8 cellular contexts compared by ENCODE assay signal in the genomic region with DNA sequence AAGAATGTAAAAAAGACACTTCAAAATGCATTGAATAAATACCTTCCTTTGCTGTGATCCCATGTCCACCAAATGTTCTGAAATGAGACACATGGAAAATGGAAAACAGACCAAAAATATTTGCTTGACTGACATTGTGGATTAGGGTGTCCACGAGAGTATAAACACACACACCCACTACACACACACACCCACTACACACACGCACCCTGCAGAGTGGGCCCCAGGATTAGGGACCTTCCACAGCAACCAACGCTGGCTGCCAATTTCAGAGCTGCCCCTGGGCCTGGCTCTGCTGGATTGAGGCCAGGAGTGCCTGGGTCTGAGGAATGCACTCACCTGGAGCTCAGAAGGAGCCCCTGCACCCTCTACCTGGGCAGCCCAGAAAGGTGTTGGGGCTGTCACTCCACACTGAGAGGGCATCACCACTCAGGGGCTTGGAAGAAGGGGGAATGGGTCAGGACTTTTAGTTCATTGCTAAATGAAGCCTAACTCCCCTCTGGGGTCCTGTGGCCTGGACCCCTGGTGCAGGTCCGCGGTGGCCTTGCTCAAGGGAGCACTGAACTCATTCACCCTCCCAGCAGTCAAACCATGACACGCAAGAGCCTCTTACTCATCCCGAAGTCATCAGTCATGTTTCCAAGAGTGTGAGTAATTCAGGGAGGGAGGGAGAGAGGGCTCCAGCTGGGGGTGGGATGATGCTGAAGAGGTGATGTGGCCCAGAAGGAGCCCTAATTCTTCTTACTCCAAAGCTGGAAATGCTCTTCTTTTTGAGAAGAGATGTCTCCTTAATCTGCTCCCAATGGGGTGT. TPM values are rescaled to one million over a fixed set of nuclear protein-coding genes. Genes with fewer than 3 reads are reported as not detected.
DNase-seq lines count a peak whose midpoint lies in the region; ATAC-seq, FAIRE-seq and TF ChIP-seq lines count a peak whose summit lies in the region.

No MANE protein-coding gene starts in this region.

- no peak overlapping the region for H3K4me3 Mint-ChIP-seq in activated naive CD8-positive, alpha-beta T cell treated with anti-CD3 and anti-CD28 coated beads for 36 hours

- H3K4me3 ChIP-seq in IMR-90 (ENCODE audit: insufficient read depth, low read depth, low read length): no peak overlapping the region
- no peak overlapping the region for H3K4me3 ChIP-seq in mucosa of descending colon

- peak overlapping the region; percentile 70; the same call in 1 of the 2 replicates for H3K23ac ChIP-seq in IMR-90 (ENCODE audit: low read depth, low read length)

- peak overlapping the region; percentile 60 for H2AK9ac ChIP-seq in IMR-90 (replicated peaks; ENCODE audit: low read depth, low read length, poor library complexity)

- H2BK5ac ChIP-seq in IMR-90 (ENCODE audit: low read depth, low read length, poor library complexity, severe bottlenecking): peak overlapping the region; percentile 95

- H3K56ac ChIP-seq in IMR-90 (ENCODE audit: extremely low read depth, insufficient read depth, low read length): peak overlapping the region; percentile 24; the same call in 1 of the 2 replicates

- H2BK15ac ChIP-seq in IMR-90 (ENCODE audit: low read depth, low read length): peak overlapping the region; percentile 90; the same call in 2 of the 3 replicates

- dilution Hi-C loops in IMR-90 (cut with HindIII; ENCODE audit: low sequenced_read_pairs, unreplicated experiment): no loop called here

- H2BK20ac ChIP-seq in IMR-90 (ENCODE audit: low read depth, low read length): peak overlapping the region; percentile 92

- H2AFZ ChIP-seq in IMR-90 (replicated peaks; ENCODE audit: low read length, poor library complexity): peak overlapping the region; percentile 85

- peak overlapping the region; percentile 71; the same call in 1 of the 2 replicates for H3K18ac ChIP-seq in IMR-90 (ENCODE audit: low read depth, low read length)

- no peak overlapping the region for H3K9ac ChIP-seq in IMR-90 (ENCODE audit: low read depth, low read length)

- peak overlapping the region; percentile 63 for H3K27ac ChIP-seq in IMR-90 (ENCODE audit: insufficient read depth, low read length)

- H3K4me1 ChIP-seq in IMR-90 (ENCODE audit: control insufficient read depth, insufficient read depth, low read length) (peaks cover 37% of the 10 kb centered on the region), mucosa of descending colon (ENCODE audit: low read depth) (no peaks in the 10 kb centered on the region)

- no peaks in the 10 kb centered on the region for H3K27me3 Mint-ChIP-seq in activated naive CD8-positive, alpha-beta T cell treated with anti-CD3 and anti-CD28 coated beads for 36 hours

- H3K4me1 Mint-ChIP-seq in activated naive CD8-positive, alpha-beta T cell treated with anti-CD3 and anti-CD28 coated beads for 36 hours: peaks cover 57% of the 10 kb centered on the region

- DNase-seq in ACHN: peak; percentile 96
- peak; percentile 97 for DNase-seq in IMR-90
- peak; percentile 51 for DNase-seq in activated naive CD8-positive, alpha-beta T cell treated with anti-CD3 and anti-CD28 coated beads for 36 hours
- DNase-seq in mucosa of descending colon: no peak
- DNase-seq in GM19239 (ENCODE audit: insufficient read length, low spot score): no peak
- no peak for DNase-seq in D721Med (ENCODE audit: insufficient read length, low spot score)
- DNase-seq in NCI-H1694 (lab: John Stamatoyannopoulos, UW): no peak
- DNase-seq in NCI-H187 treated with DMSO at 0.1 percent for 48 hours (lab: John Stamatoyannopoulos, UW): no peak

- peaks cover 4 to 40% of the 10 kb centered on the region in 2 experiments; a peak in 3 of 4 replicates for H3K79me1 ChIP-seq in IMR-90 (ENCODE audit: low read depth in 1 of 2, low read length in 2 of 2)

- BruUV-seq in IMR-90 (replicated peaks; lab: Mats Ljungman, UMichigan): no TSS peak

- H2BK120ac ChIP-seq in IMR-90 (ENCODE audit: low read depth, low read length): peak overlapping the region; percentile 98

- no peak for TF ChIP-seq CTCF in IMR-90 (conservative IDR thresholded peaks at IDR 0.05; ENCODE audit: low read depth, low read length)
- TF ChIP-seq CTCF in mucosa of descending colon (IDR thresholded peaks at IDR 0.05): no peak
- no peak for TF ChIP-seq CTCF in D721Med (IDR thresholded peaks at IDR 0.05; ENCODE audit: insufficient read depth, missing control alignments)

- H4K91ac ChIP-seq in IMR-90 (ENCODE audit: insufficient read depth, low read depth, low read length): peak overlapping the region; percentile 95

- no CpG with 5 or more reads among the region's 7 CpGs for WGBS in IMR-90 (ENCODE audit: extremely low coverage in 2 of 2, insufficient read length in 1 of 2), 2 experiments

- H3K4ac ChIP-seq in IMR-90 (ENCODE audit: low read depth, low read length): peak overlapping the region; percentile 93

- peak overlapping the region; percentile 70 for H3K27ac Mint-ChIP-seq in activated naive CD8-positive, alpha-beta T cell treated with anti-CD3 and anti-CD28 coated beads for 36 hours

- no peaks in the 10 kb centered on the region for H4K20me1 ChIP-seq in IMR-90 (ENCODE audit: insufficient read depth, low read length)

- H4K5ac ChIP-seq in IMR-90 (ENCODE audit: low read depth, low read length): peak overlapping the region; percentile 21; the same call in 1 of the 2 replicates

- H4K8ac ChIP-seq in IMR-90 (ENCODE audit: low read depth in 2 of 2, low read length in 2 of 2): peak overlapping the region; percentile 28 to 97; a peak in 2 of 4 replicates

- no peak for TF ChIP-seq POLR2A in IMR-90 (IDR thresholded peaks at IDR 0.05; ENCODE audit: low read depth, low read length)

- intact Hi-C loops in IMR-90 (cut with micrococcal nuclease): loop anchor here (5.0 kb wide), 1 partner anchor 743 kb away; no protein-coding TSS in a partner anchor
- intact Hi-C loops in mucosa of descending colon (cut with DNase I, micrococcal nuclease): no loop called here

- H3K27me3 ChIP-seq in IMR-90 (ENCODE audit: control insufficient read depth, insufficient read depth, low read length): no peaks in the 10 kb centered on the region

- POLR2A ChIA-PET in IMR-90 (lab: Charles Lee; ENCODE audit: unreplicated experiment): interaction anchor here (0.6 kb wide), 1 partner anchor 76 kb away, joined by 11 read pairs; no protein-coding TSS in a partner anchor

- no peak for TF ChIP-seq RAD21 in IMR-90 (IDR thresholded peaks at IDR 0.05; ENCODE audit: low read length)

- H3K9me3 ChIP-seq in IMR-90 (ENCODE audit: control insufficient read depth, insufficient read depth, low read length) (no peaks in the 10 kb centered on the region), mucosa of descending colon (no peaks in the 10 kb centered on the region)

- CTCF ChIA-PET in IMR-90 (lab: Yijun Ruan, JAX): interaction anchor here (1.0 kb wide), 1 partner anchor 742 kb away, joined by 3 read pairs; no protein-coding TSS in a partner anchor

- peak overlapping the region; percentile 76 for H3K14ac ChIP-seq in IMR-90 (replicated peaks; ENCODE audit: low read depth, low read length)

- peak overlapping the region; percentile 98 for H2AK5ac ChIP-seq in IMR-90 (ENCODE audit: low read depth, low read length)

- peaks cover 43% of the 10 kb centered on the region for H3K9me1 ChIP-seq in IMR-90 (ENCODE audit: insufficient read depth, low read length)

- H3K36me3 Mint-ChIP-seq in activated naive CD8-positive, alpha-beta T cell treated with anti-CD3 and anti-CD28 coated beads for 36 hours: no peaks in the 10 kb centered on the region

- ATAC-seq in IMR-90 (ENCODE audit: low read depth) (peak; percentile 84), mucosa of descending colon (peak; percentile 73)

- FAIRE-seq in GM19239 (lab: Jason Lieb, UNC) (no peak), D721Med (lab: Jason Lieb, UNC) (no peak)

- H3K36me3 ChIP-seq in IMR-90 (ENCODE audit: control insufficient read depth, insufficient read depth, low read length) (no peaks in the 10 kb centered on the region), mucosa of descending colon (ENCODE audit: low read depth) (no peaks in the 10 kb centered on the region)

- H3K9me3 Mint-ChIP-seq in activated naive CD8-positive, alpha-beta T cell treated with anti-CD3 and anti-CD28 coated beads for 36 hours: peaks cover 2% of the 10 kb centered on the region

- H3K4me2 ChIP-seq in IMR-90 (ENCODE audit: low read depth, low read length): peak overlapping the region; percentile 43

- in situ Hi-C loops in ACHN (cut with HindIII; ENCODE audit: low pct_ligation_motif_present, low pct_unique_long_range_greater_than_20kb, low sequenced_read_pairs) (no loop called here), IMR-90 (cut with MboI; ENCODE audit: low sequenced_read_pairs) (no loop called here)

TF ChIP-seq in IMR-90, 13 proteins besides CTCF, POLR2A, EP300 and RAD21 (continues in another document):
- TF ChIP-seq RCOR1 (IDR thresholded peaks at IDR 0.05; ENCODE audit: insufficient replicate concordance, low read length): no peak
- TF ChIP-seq BHLHE40 (IDR thresholded peaks at IDR 0.05; ENCODE audit: low read depth, low read length): no peak
- no peak for TF ChIP-seq MAFK (IDR thresholded peaks at IDR 0.05; ENCODE audit: low read depth, low read length)
- TF ChIP-seq SMC3 (IDR thresholded peaks at IDR 0.05; ENCODE audit: low read depth, low read length): no peak
- peak; percentile 85 for TF ChIP-seq CEBPB (IDR thresholded peaks at IDR 0.05; ENCODE audit: low read depth, low read length)
- no peak for TF ChIP-seq CHD1 (IDR thresholded peaks at IDR 0.05; ENCODE audit: low read depth, low read length)
- TF ChIP-seq MAZ (IDR thresholded peaks at IDR 0.05; ENCODE audit: borderline replicate concordance, low read depth, low read length): peak; percentile 96
- no peak for TF ChIP-seq NFE2L2 (IDR thresholded peaks at IDR 0.05; ENCODE audit: low read depth, low read length)

RNA-seq across cellular contexts. Expression of a gene that starts 50.2 kb away (rescaled TPM):
- total RNA-seq in IMR-90 (2012; rRNA removed): 0.90 and 1.4 TPM in 2 replicates
- 0.43 and 0.74 TPM in 2 replicates for polyA plus RNA-seq in IMR-90 (2012; rRNA removed)
- polyA plus RNA-seq in IMR-90 (2012; cell fraction: cytosol; rRNA removed): 0.09 and 0.34 TPM in 2 replicates
- polyA plus RNA-seq in IMR-90 (2012; cell fraction: nucleus; rRNA removed; ENCODE audit: low replicate concordance): 2.0 and 4.3 TPM in 2 replicates
- 1 to 10 TPM in 1 of 2 experiments, under 1 TPM in 1; 0.99 to 1.4 TPM for total RNA-seq in activated naive CD8-positive, alpha-beta T cell treated with anti-CD3 and anti-CD28 coated beads for 36 hours
- 1 to 10 TPM; 2.4 to 4.9 (median 3.6) TPM for total RNA-seq in mucosa of descending colon

RNA-seq across cellular contexts. Expression of a gene that starts 53.0 kb away (rescaled TPM):
- 31.4 and 32.2 TPM in 2 replicates for total RNA-seq in IMR-90 (2012; rRNA removed)
- 46.3 and 51.1 TPM in 2 replicates for polyA plus RNA-seq in IMR-90 (2012; rRNA removed)
- polyA plus RNA-seq in IMR-90 (2012; cell fraction: cytosol; rRNA removed): 52.1 and 52.3 TPM in 2 replicates
- polyA plus RNA-seq in IMR-90 (2012; cell fraction: nucleus; rRNA removed; ENCODE audit: low replicate concordance): 91.1 and 119 TPM in 2 replicates
- total RNA-seq in activated naive CD8-positive, alpha-beta T cell treated with anti-CD3 and anti-CD28 coated beads for 36 hours: 10 to 100 TPM; 32.5 to 39.4 TPM
- 100 to 1,000 TPM; 160 to 166 (median 162) TPM for total RNA-seq in mucosa of descending colon

Comparison
In these comparisons a context has a peak if more than half of its experiments do, and no peak if none do; other contexts are left out.
1. DNase-seq: peak in ACHN (single experiment), IMR-90 (single experiment) and activated naive CD8-positive, alpha-beta T cell treated with anti-CD3 and anti-CD28 coated beads for 36 hours (single experiment); none in mucosa of descending colon (0 of 3), GM19239 (single experiment), D721Med (single experiment), NCI-H1694 (single experiment) and NCI-H187 treated with DMSO at 0.1 percent for 48 hours (single experiment).